In the genomic region with DNA sequence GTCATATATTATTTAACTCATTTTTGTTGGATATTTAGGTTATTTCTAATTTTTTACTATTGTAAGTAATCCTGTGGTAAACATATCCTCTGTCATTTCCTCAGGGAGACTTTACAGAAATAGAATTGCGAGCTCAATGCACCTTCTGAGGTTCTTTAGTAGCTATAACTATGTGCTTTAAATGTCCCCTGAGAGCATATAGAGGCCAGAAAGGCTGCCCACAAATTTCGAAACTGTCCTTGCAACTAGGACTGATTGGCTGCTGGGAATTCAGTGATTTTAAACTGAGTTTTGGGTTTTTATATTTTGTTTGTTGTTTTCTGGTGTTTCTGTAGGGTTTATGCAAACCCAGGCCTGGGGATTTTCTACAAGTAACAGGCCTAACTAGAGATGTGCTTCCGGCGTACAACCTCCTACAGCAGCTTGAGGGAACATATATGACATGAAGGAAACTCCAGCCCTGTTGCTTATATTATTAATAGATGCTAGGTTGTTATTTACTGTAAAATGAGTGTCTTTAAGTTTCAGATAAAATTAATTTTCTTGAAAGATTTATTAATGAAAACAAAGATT, we compare ENCODE assay signal across 2 cellular contexts.
TF ChIP-seq lines count a peak whose summit lies in the region.

No MANE protein-coding gene starts in this region.

TF ChIP-seq in HEK293, 187 proteins besides CTCF, POLR2A, EP300 and RAD21:
- TF ChIP-seq, protein P1, sequence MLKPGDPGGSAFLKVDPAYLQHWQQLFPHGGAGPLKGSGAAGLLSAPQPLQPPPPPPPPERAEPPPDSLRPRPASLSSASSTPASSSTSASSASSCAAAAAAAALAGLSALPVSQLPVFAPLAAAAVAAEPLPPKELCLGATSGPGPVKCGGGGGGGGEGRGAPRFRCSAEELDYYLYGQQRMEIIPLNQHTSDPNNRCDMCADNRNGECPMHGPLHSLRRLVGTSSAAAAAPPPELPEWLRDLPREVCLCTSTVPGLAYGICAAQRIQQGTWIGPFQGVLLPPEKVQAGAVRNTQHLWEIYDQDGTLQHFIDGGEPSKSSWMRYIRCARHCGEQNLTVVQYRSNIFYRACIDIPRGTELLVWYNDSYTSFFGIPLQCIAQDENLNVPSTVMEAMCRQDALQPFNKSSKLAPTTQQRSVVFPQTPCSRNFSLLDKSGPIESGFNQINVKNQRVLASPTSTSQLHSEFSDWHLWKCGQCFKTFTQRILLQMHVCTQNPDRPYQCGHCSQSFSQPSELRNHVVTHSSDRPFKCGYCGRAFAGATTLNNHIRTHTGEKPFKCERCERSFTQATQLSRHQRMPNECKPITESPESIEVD (tag by site-specific recombination; IDR thresholded peaks at IDR 0.05): peak; percentile 32; the same call in 1 of the 2 replicates
- TF ChIP-seq ZFP37 (tag by site-specific recombination; IDR thresholded peaks at IDR 0.05): no peak
- TF ChIP-seq ZNF777 (tag by site-specific recombination; IDR thresholded peaks at IDR 0.05; ENCODE audit: borderline replicate concordance): no peak
- no peak for TF ChIP-seq ZIC2 (tag by site-specific recombination; IDR thresholded peaks at IDR 0.05)
- TF ChIP-seq ZNF76 (tag by site-specific recombination; IDR thresholded peaks at IDR 0.05; ENCODE audit: borderline replicate concordance, low read depth): no peak
- TF ChIP-seq PRDM4 (tag by site-specific recombination; IDR thresholded peaks at IDR 0.05): peak; percentile 55; the same call in 1 of the 2 replicates
TF ChIP-seq in HEK293: peak in this region for 2.

TF ChIP-seq in GM12878, 131 proteins besides CTCF, POLR2A, EP300 and RAD21:
- TF ChIP-seq CBX5 (IDR thresholded peaks at IDR 0.05; ENCODE audit: low read depth) (0 out of 2 replicates have a peak, but pooled peaks have one; percentile 22), MTA3 (IDR thresholded peaks at IDR 0.05; ENCODE audit: borderline replicate concordance, low read length) (no peak), DPF2 (IDR thresholded peaks at IDR 0.05) (no peak), MEF2B (IDR thresholded peaks at IDR 0.05; ENCODE audit: partially characterized antibody, poor library complexity, severe bottlenecking) (peak; percentile 52), PML (IDR thresholded peaks at IDR 0.05; ENCODE audit: low read length) (peak; percentile 36; the same call in 1 of the 2 replicates), ATF2 (IDR thresholded peaks at IDR 0.05; ENCODE audit: low read length) (no peak), RUNX3 (IDR thresholded peaks at IDR 0.05; ENCODE audit: low read length) (peak; percentile 48), POU2F2 (IDR thresholded peaks at IDR 0.05; ENCODE audit: borderline replicate concordance, low read depth, low read length) (peak; percentile 31; the same call in 1 of the 3 replicates), RBBP5 (conservative IDR thresholded peaks at IDR 0.05) (no peak)
TF ChIP-seq in GM12878: peak in this region for 5.
